10 cellular contexts compared by ENCODE assay signal in the genomic region with DNA sequence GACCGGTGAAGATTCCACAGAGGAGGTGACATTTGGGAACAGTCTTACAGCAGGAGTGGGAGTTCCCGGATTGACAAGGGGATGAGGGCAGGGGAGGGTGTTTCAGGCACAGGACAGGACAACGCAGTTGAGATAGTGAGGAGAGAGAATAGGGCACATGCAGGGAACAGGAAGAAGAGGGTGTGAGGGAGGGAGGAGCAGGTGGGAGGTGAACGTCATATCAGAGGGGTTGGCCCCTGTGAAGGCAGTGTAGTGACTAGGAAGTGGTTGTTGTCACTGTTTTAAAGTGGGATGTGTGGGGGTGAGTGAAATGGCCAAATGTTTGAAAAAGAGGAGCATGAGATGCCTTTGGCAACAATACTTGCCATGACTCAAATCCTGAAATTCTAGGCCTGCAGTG. TPM values are rescaled to one million over a fixed set of nuclear protein-coding genes. Genes with fewer than 3 reads are reported as not detected.
DNase-seq lines count a peak whose midpoint lies in the region; ATAC-seq lines count a peak whose summit lies in the region.
"Had no signal": no experiment of that assay in that cellular context is flagged by ENCODE, and none has a peak within 500 bp of the region (broad histone marks: within the 10 kb centered on the region; RNA-seq: fewer than 3 reads in every experiment).

No MANE protein-coding gene starts in this region.

- DNase-seq in NK-92 treated with Interleukin-12 subunit alpha and Interleukin-12 subunit beta, amount 100 ng/mL, for 24 hours (lab: John Stamatoyannopoulos, UW): peak; percentile 48
- no peak for DNase-seq in NK-92 (lab: John Stamatoyannopoulos, UW; ENCODE audit: unreplicated experiment)
- DNase-seq in activated CD4-positive, alpha-beta T cell treated with anti-CD3 and anti-CD28 coated beads, Interleukin-2, amount 50 U/mL, for 48 hours: peak; percentile 51 to 69
- peak; percentile 12 for DNase-seq in effector CD8-positive, alpha-beta T cell (lab: John Stamatoyannopoulos, UW)
- peak; percentile 21 for DNase-seq in stimulated activated naive CD4-positive, alpha-beta T cell treated with Interleukin-2 at 50 U/mL for 16 hours (lab: John Stamatoyannopoulos, UW)
- DNase-seq in SK-N-DZ (ENCODE audit: low spot score): no peak
- no peak for DNase-seq in GF-D8 (lab: John Stamatoyannopoulos, UW)
- DNase-seq: 8988T, erythroblast had no signal

- no peak for ATAC-seq in HG03025 (IDR thresholded peaks at IDR 0.05; ENCODE audit: low FRiP score, unreplicated experiment)

RNA-seq across cellular contexts. Expression of gene PRKCB, which starts 12.2 kb away (rescaled TPM):
- 0.06 and 0.10 TPM in 2 replicates for polyA plus RNA-seq in SK-N-DZ (2014; cell fraction: cytosol; rRNA removed)
- polyA plus RNA-seq in SK-N-DZ (2014; cell fraction: nucleus; rRNA removed): 0.14 TPM in 1 of 2 replicates, not detected in the other

Comparison
In these comparisons a context has a peak if more than half of its experiments do, and no peak if none do; other contexts are left out.
1. DNase-seq: peak in NK-92 treated with Interleukin-12 subunit alpha and Interleukin-12 subunit beta, amount 100 ng/mL, for 24 hours (single experiment), activated CD4-positive, alpha-beta T cell treated with anti-CD3 and anti-CD28 coated beads, Interleukin-2, amount 50 U/mL, for 48 hours (2 of 2), effector CD8-positive, alpha-beta T cell (single experiment) and stimulated activated naive CD4-positive, alpha-beta T cell treated with Interleukin-2 at 50 U/mL for 16 hours (single experiment); none in NK-92 (single experiment), SK-N-DZ (single experiment) and GF-D8 (single experiment).